13 cellular contexts compared by ENCODE assay signal in genomic region chrX:44945736-44946135, GRCh38.
A peak's percentile ranks its signal among the peaks of the same experiment; 100 is the strongest.
DNase-seq lines count a peak whose midpoint lies in the region; ATAC-seq and TF ChIP-seq lines count a peak whose summit lies in the region.
"Had no signal": no experiment of that assay in that cellular context is flagged by ENCODE, and none has a peak within 500 bp of the region (broad histone marks: within the 10 kb centered on the region; RNA-seq: fewer than 3 reads in every experiment).

No MANE protein-coding gene starts in this region.

- intact Hi-C loops in ovary (cut with DNase I): no loop called here

- peak; percentile 16 for DNase-seq in RKO (ENCODE audit: low spot score)
- DNase-seq in fibroblast of mammary gland (ENCODE audit: low read depth): no peak
- DNase-seq in ovary: no peak
- DNase-seq: central memory CD4-positive, alpha-beta T cell; islet precursor cell; NCI-H510A; SW 1271; tibial artery had no signal

- H3K4me3 ChIP-seq in fibroblast of mammary gland (ENCODE audit: control insufficient read depth, low read depth, low read length) (no peak overlapping the region), ovary (no peak overlapping the region)
- H3K4me3 ChIP-seq: tibial artery had no signal

- TF ChIP-seq EP300 in ovary (IDR thresholded peaks at IDR 0.05): no peak

- TF ChIP-seq POLR2A in ovary (IDR thresholded peaks at IDR 0.05): no peak

- 91 to 96% (median 92%) methylated on average over 4 of the region's 4 CpGs for WGBS in ovary, 3 donors

- no peaks in the 10 kb centered on the region for H3K4me1 ChIP-seq in ovary (ENCODE audit: insufficient read depth)
- H3K4me1 ChIP-seq: tibial artery had no signal

- H3K27ac ChIP-seq in C4-2B: 0 out of 2 replicates have a peak overlapping the region, but pooled peaks have one; percentile 15
- no peak overlapping the region for H3K27ac ChIP-seq in ovary
- H3K27ac ChIP-seq: tibial artery had no signal

- no peaks in the 10 kb centered on the region for H3K27me3 ChIP-seq in ovary
- H3K27me3 ChIP-seq: tibial artery had no signal

- no peaks in the 10 kb centered on the region for H3K36me3 ChIP-seq in ovary
- H3K36me3 ChIP-seq: tibial artery had no signal

- no peak for TF ChIP-seq CTCF in C4-2B (conservative IDR thresholded peaks at IDR 0.05)
- TF ChIP-seq CTCF in GM12872 (IDR thresholded peaks at IDR 0.05; ENCODE audit: insufficient read depth, low read depth, low read length): peak; percentile 15; the same call in 1 of the 3 replicates
- peak; percentile 20 for TF ChIP-seq CTCF in fibroblast of mammary gland (conservative IDR thresholded peaks at IDR 0.05; ENCODE audit: control insufficient read depth, insufficient read depth, low read depth, low read length)
- no peak for TF ChIP-seq CTCF in ovary (IDR thresholded peaks at IDR 0.05)

- H3K9me3 ChIP-seq in ovary: no peaks in the 10 kb centered on the region

- ATAC-seq in GM21381 (IDR thresholded peaks at IDR 0.05; ENCODE audit: unreplicated experiment) (no peak), HG02852 (IDR thresholded peaks at IDR 0.05; ENCODE audit: unreplicated experiment) (no peak), HG02623 (IDR thresholded peaks at IDR 0.05; ENCODE audit: unreplicated experiment) (no peak)

Comparison
In these comparisons a context has a peak if more than half of its experiments do, and no peak if none do; other contexts are left out.
1. CTCF ChIP-seq: peak in GM12872 (single experiment) and fibroblast of mammary gland (single experiment); none in C4-2B (single experiment) and ovary (0 of 3).